1 cellular context compared by ENCODE assay signal in genomic region chr3:11632564-11632963, GRCh38.
TF ChIP-seq lines count a peak whose summit lies in the region.

No MANE protein-coding gene starts in this region.

TF ChIP-seq in HEK293, 187 proteins besides CTCF, POLR2A, EP300 and RAD21 (continued from another document):
- peak; percentile 53 for TF ChIP-seq SCRT2 (tag by site-specific recombination; IDR thresholded peaks at IDR 0.05)
